18 cellular contexts compared by ENCODE assay signal in the genomic region with DNA sequence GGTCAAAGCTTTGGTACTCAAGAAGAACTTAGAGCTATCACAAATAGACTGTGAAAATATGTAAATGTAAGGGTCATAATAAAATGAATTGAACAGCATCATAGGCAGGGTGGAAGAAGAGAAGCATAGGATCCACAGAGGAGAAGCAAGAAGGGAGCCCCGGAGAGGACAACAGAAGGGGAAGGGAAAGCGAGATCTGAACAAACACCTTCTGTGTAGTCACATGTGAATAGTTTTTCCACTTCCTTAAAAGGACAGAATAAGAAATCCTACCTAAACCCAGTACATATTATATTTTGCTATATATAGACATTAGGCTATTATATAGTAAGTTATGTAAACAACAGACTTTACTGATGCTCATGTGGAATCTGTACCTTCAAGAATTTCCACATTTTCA.
"Had no signal": no experiment of that assay in that cellular context is flagged by ENCODE, and none has a peak within 500 bp of the region (broad histone marks: within the 10 kb centered on the region; RNA-seq: fewer than 3 reads in every experiment).

No MANE protein-coding gene starts in this region.

- H3K4me3 Mint-ChIP-seq: brain; central memory CD8-positive, alpha-beta T cell; dendritic cell treated with granulocyte-macrophage colony-stimulating factor and Interleukin-4, amounts not matched to agents 40 ng/mL and 50 ng/mL, for 4 days; effector memory CD8-positive, alpha-beta T cell had no signal

- H3K4me1 ChIP-seq: gastroesophageal sphincter, stomach had no signal

- H3K9me3 ChIP-seq: gastroesophageal sphincter, ovary, stomach, thoracic aorta had no signal

- H3K36me3 Mint-ChIP-seq: activated naive CD4-positive, alpha-beta T cell treated with anti-CD3 and anti-CD28 coated beads, Interleukin-2, amount 50 U/mL, for 72 hours; brain had no signal

- H3K4me3 ChIP-seq: gastroesophageal sphincter, hepatocyte, ovary, stomach, thoracic aorta had no signal

- H3K36me3 ChIP-seq: gastroesophageal sphincter, ovary, stomach, thoracic aorta had no signal

- H3K9me3 Mint-ChIP-seq: brain; dendritic cell treated with granulocyte-macrophage colony-stimulating factor and Interleukin-4, amounts not matched to agents 40 ng/mL and 50 ng/mL, for 4 days had no signal

- H3K27me3 Mint-ChIP-seq: brain; central memory CD8-positive, alpha-beta T cell; dendritic cell treated with granulocyte-macrophage colony-stimulating factor and Interleukin-4, amounts not matched to agents 40 ng/mL and 50 ng/mL, for 4 days; effector memory CD8-positive, alpha-beta T cell had no signal

- H3K27ac Mint-ChIP-seq: activated naive CD4-positive, alpha-beta T cell treated with anti-CD3 and anti-CD28 coated beads, Interleukin-2, amount 50 U/mL, for 72 hours; brain; dendritic cell treated with granulocyte-macrophage colony-stimulating factor and Interleukin-4, amounts not matched to agents 40 ng/mL and 50 ng/mL, for 4 days; effector memory CD8-positive, alpha-beta T cell had no signal

- H3K27ac ChIP-seq: epithelial cell of prostate, gastroesophageal sphincter, hepatocyte, ovary, stomach, thoracic aorta had no signal

- H3K27me3 ChIP-seq: gastroesophageal sphincter, hepatocyte, ovary, stomach had no signal

- H3K4me1 Mint-ChIP-seq: brain; central memory CD8-positive, alpha-beta T cell had no signal

- ATAC-seq: activated naive CD4-positive, alpha-beta T cell treated with anti-CD3 and anti-CD28 coated beads, Interleukin-2, amount 50 U/mL, for 72 hours; effector memory CD8-positive, alpha-beta T cell; gastroesophageal sphincter had no signal

- DNase-seq: activated CD4-positive, alpha-beta T cell treated with anti-CD3 and anti-CD28 coated beads, Interleukin-2, amount 50 U/mL, for 4 hours; activated CD4-positive, CD25-positive, alpha-beta regulatory T cell treated with anti-CD3 and anti-CD28 coated beads, Interleukin-2, amount 50 U/mL, for 72 hours; activated effector memory CD4-positive, alpha-beta T cell treated with Interleukin-2 at 50 U/mL for 16 hours; activated T-cell treated with anti-CD3 and anti-CD28 coated beads, Interleukin-2, amount 50 U/mL, for 1 hour; amniotic stem cell; effector memory CD8-positive, alpha-beta T cell; ovary; stimulated activated CD4-positive, alpha-beta T cell treated with anti-CD3 and anti-CD28 coated beads, Interleukin-15, amount 100 ng/mL, for 24 hours; stimulated activated CD4-positive, alpha-beta T cell treated with anti-CD3 and anti-CD28 coated beads, Interleukin-4, amount 100 ng/mL, for 4 hours; stomach had no signal
